ENCODE assay signal across 21 cellular contexts in genomic region chr3:149566296-149566945, GRCh38.
DNase-seq lines count a peak whose midpoint lies in the region; ATAC-seq and TF ChIP-seq lines count a peak whose summit lies in the region.
"Had no signal": no experiment of that assay in that cellular context is flagged by ENCODE, and none has a peak within 500 bp of the region (broad histone marks: within the 10 kb centered on the region; RNA-seq: fewer than 3 reads in every experiment).

No MANE protein-coding gene starts in this region.

- CTCF ChIA-PET in AG04450 (lab: Charles Lee) (interaction anchor here (0.6 to 1.4 kb wide), 4 partner anchors 36 to 183 kb away, joined by 3 to 6 read pairs (median 4); partner anchors contain the start of gene WWTR1), WTC11 (lab: Charles Lee) (interaction anchor here (0.9 to 9.2 kb wide), 5 partner anchors 12 to 242 kb away, joined by 3 to 62 read pairs (median 15); no protein-coding TSS in a partner anchor)

- no peak for TF ChIP-seq POLR2A in sigmoid colon (IDR thresholded peaks at IDR 0.05)

- WGBS in sigmoid colon, 2 donors, result 74 to 81% methylated on average over 6 of the region's 6 CpGs

- TF ChIP-seq CTCF in AG04450 (IDR thresholded peaks at IDR 0.05; ENCODE audit: low read depth, low read length) (no peak), WTC11 (IDR thresholded peaks at IDR 0.05) (no peak), fibroblast of the aortic adventitia (IDR thresholded peaks at IDR 0.05; ENCODE audit: insufficient read depth, low read length) (no peak), sigmoid colon (IDR thresholded peaks at IDR 0.05) (no peak)

- H3K4me1 ChIP-seq in sigmoid colon, result peaks cover 0 to 53% (median 30%) of the 10 kb centered on the region in 4 donors
- H3K4me1 ChIP-seq: pancreas had no signal

- H3K27me3 ChIP-seq in AG04450 (ENCODE audit: control insufficient read depth, insufficient read depth, low read length) (no peaks in the 10 kb centered on the region), sigmoid colon (no peaks in the 10 kb centered on the region)
- H3K27me3 ChIP-seq: pancreas, upper lobe of left lung had no signal

- H3K9me3 Mint-ChIP-seq in WTC11, result no peaks in the 10 kb centered on the region
- H3K9me3 Mint-ChIP-seq: CD4-positive, alpha-beta T cell; central memory CD8-positive, alpha-beta T cell; effector memory CD8-positive, alpha-beta T cell; H9 had no signal

- H3K27me3 Mint-ChIP-seq in WTC11 (ENCODE audit: low read depth), result no peaks in the 10 kb centered on the region

- H3K27ac ChIP-seq in AG04450 (ENCODE audit: low read depth, low read length) (peak overlapping the region; percentile 25), sigmoid colon (peak overlapping the region; percentile 30 to 67 (median 58))
- H3K27ac ChIP-seq: pancreas, upper lobe of left lung had no signal

- H3K9me3 ChIP-seq in AG04450 (ENCODE audit: control insufficient read depth, insufficient read depth, low read length) (peaks cover 4% of the 10 kb centered on the region; the same call in 1 of the 2 replicates), sigmoid colon (no peaks in the 10 kb centered on the region)
- H3K9me3 ChIP-seq: pancreas, upper lobe of left lung had no signal

- POLR2A ChIA-PET in AG04450 (lab: Yijun Ruan, JAX), result no interaction called here
- POLR2A ChIA-PET in WTC11 (lab: Charles Lee), result interaction anchor here (0.7 to 1.4 kb wide), 4 partner anchors 12 to 1383 kb away, joined by 3 to 6 read pairs (median 5); partner anchors contain the start of gene WWTR1

- DNase-seq in AG04450 (ENCODE audit: low read depth, low spot score) (no peak), WTC11 (ENCODE audit: low spot score) (no peak), fibroblast of the aortic adventitia (ENCODE audit: low read depth) (peak; percentile 50), sigmoid colon (no peak), NCI-H2081 (lab: John Stamatoyannopoulos, UW) (no peak), medulla oblongata (ENCODE audit: extremely low spot score) (no peak), HT-29 (ENCODE audit: low spot score) (no peak)
- DNase-seq: activated CD8-positive, alpha-beta T cell treated with anti-CD3 and anti-CD28 coated beads, Interleukin-2, amount 10 ng/mL, durations not matched to agents 7 days and 5 days; CD4-positive, alpha-beta T cell; DMS79; effector memory CD8-positive, alpha-beta T cell; H9; KBM-7; left ventricle myocardium superior; NCI-H1048; NCI-H526 treated with DMSO at 0.1 percent for 48 hours; pancreas; small intestine; upper lobe of left lung had no signal

- TF ChIP-seq EP300 in sigmoid colon (IDR thresholded peaks at IDR 0.05), result no peak

- no peak overlapping the region for H3K4me3 Mint-ChIP-seq in WTC11
- H3K4me3 Mint-ChIP-seq: activated CD8-positive, alpha-beta T cell treated with anti-CD3 and anti-CD28 coated beads, Interleukin-2, amount 10 ng/mL, durations not matched to agents 7 days and 5 days; CD4-positive, alpha-beta T cell; central memory CD8-positive, alpha-beta T cell; effector memory CD8-positive, alpha-beta T cell; H9 had no signal

- H3K4me3 ChIP-seq in AG04450 (ENCODE audit: low read depth, low read length), result no peak overlapping the region
- no peak overlapping the region for H3K4me3 ChIP-seq in fibroblast of the aortic adventitia (ENCODE audit: low read depth, low read length)
- no peak overlapping the region for H3K4me3 ChIP-seq in sigmoid colon
- H3K4me3 ChIP-seq: pancreas, upper lobe of left lung had no signal

- H3K27ac Mint-ChIP-seq in WTC11, result peak overlapping the region; percentile 61
- H3K27ac Mint-ChIP-seq: activated CD8-positive, alpha-beta T cell treated with anti-CD3 and anti-CD28 coated beads, Interleukin-2, amount 10 ng/mL, durations not matched to agents 7 days and 5 days; CD4-positive, alpha-beta T cell; effector memory CD8-positive, alpha-beta T cell had no signal

- ATAC-seq in WTC11 (no peak), HG03135 (IDR thresholded peaks at IDR 0.05; ENCODE audit: unreplicated experiment) (no peak)
- ATAC-seq: activated CD8-positive, alpha-beta T cell treated with anti-CD3 and anti-CD28 coated beads, Interleukin-2, amount 10 ng/mL, durations not matched to agents 7 days and 5 days; effector memory CD8-positive, alpha-beta T cell; left ventricle myocardium superior; pancreas had no signal

- H3K36me3 ChIP-seq in sigmoid colon, result peaks cover 0 to 17% (median under 1%) of the 10 kb centered on the region in 4 donors
- H3K36me3 ChIP-seq: pancreas had no signal

- intact Hi-C loops in sigmoid colon (cut with DNase I), result loop anchor here (5.0 kb wide), 1 partner anchor 71 kb away; no protein-coding TSS in a partner anchor

- H3K4me1 Mint-ChIP-seq in WTC11, result peaks cover 31% of the 10 kb centered on the region
- H3K4me1 Mint-ChIP-seq: central memory CD8-positive, alpha-beta T cell had no signal

- H3K36me3 Mint-ChIP-seq in WTC11, result peaks cover 1% of the 10 kb centered on the region; the same call in 1 of the 2 replicates

TF ChIP-seq in WTC11, 78 proteins besides CTCF, POLR2A, EP300 and RAD21 (continues in another document):
- TF ChIP-seq, protein P1, sequence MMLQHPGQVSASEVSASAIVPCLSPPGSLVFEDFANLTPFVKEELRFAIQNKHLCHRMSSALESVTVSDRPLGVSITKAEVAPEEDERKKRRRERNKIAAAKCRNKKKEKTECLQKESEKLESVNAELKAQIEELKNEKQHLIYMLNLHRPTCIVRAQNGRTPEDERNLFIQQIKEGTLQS (CRISPR knock-in tag; conservative IDR thresholded peaks at IDR 0.05), result no peak
- no peak for TF ChIP-seq NFYB (CRISPR knock-in tag; conservative IDR thresholded peaks at IDR 0.05; ENCODE audit: low read depth)
- TF ChIP-seq ZNF219 (CRISPR knock-in tag; IDR thresholded peaks at IDR 0.05; ENCODE audit: borderline replicate concordance), result no peak
- TF ChIP-seq, protein P2, sequence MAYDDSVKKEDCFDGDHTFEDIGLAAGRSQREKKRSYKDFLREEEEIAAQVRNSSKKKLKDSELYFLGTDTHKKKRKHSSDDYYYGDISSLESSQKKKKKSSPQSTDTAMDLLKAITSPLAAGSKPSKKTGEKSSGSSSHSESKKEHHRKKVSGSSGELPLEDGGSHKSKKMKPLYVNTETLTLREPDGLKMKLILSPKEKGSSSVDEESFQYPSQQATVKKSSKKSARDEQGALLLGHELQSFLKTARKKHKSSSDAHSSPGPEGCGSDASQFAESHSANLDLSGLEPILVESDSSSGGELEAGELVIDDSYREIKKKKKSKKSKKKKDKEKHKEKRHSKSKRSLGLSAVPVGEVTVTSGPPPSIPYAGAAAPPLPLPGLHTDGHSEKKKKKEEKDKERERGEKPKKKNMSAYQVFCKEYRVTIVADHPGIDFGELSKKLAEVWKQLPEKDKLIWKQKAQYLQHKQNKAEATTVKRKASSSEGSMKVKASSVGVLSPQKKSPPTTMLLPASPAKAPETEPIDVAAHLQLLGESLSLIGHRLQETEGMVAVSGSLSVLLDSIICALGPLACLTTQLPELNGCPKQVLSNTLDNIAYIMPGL (CRISPR knock-in tag; IDR thresholded peaks at IDR 0.05), result no peak
- no peak for TF ChIP-seq FOXK1 (CRISPR knock-in tag; IDR thresholded peaks at IDR 0.05)
- TF ChIP-seq, protein P3, sequence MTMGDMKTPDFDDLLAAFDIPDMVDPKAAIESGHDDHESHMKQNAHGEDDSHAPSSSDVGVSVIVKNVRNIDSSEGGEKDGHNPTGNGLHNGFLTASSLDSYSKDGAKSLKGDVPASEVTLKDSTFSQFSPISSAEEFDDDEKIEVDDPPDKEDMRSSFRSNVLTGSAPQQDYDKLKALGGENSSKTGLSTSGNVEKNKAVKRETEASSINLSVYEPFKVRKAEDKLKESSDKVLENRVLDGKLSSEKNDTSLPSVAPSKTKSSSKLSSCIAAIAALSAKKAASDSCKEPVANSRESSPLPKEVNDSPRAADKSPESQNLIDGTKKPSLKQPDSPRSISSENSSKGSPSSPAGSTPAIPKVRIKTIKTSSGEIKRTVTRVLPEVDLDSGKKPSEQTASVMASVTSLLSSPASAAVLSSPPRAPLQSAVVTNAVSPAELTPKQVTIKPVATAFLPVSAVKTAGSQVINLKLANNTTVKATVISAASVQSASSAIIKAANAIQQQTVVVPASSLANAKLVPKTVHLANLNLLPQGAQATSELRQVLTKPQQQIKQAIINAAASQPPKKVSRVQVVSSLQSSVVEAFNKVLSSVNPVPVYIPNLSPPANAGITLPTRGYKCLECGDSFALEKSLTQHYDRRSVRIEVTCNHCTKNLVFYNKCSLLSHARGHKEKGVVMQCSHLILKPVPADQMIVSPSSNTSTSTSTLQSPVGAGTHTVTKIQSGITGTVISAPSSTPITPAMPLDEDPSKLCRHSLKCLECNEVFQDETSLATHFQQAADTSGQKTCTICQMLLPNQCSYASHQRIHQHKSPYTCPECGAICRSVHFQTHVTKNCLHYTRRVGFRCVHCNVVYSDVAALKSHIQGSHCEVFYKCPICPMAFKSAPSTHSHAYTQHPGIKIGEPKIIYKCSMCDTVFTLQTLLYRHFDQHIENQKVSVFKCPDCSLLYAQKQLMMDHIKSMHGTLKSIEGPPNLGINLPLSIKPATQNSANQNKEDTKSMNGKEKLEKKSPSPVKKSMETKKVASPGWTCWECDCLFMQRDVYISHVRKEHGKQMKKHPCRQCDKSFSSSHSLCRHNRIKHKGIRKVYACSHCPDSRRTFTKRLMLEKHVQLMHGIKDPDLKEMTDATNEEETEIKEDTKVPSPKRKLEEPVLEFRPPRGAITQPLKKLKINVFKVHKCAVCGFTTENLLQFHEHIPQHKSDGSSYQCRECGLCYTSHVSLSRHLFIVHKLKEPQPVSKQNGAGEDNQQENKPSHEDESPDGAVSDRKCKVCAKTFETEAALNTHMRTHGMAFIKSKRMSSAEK (CRISPR knock-in tag; IDR thresholded peaks at IDR 0.05; ENCODE audit: borderline replicate concordance), result no peak
- TF ChIP-seq, protein P4, sequence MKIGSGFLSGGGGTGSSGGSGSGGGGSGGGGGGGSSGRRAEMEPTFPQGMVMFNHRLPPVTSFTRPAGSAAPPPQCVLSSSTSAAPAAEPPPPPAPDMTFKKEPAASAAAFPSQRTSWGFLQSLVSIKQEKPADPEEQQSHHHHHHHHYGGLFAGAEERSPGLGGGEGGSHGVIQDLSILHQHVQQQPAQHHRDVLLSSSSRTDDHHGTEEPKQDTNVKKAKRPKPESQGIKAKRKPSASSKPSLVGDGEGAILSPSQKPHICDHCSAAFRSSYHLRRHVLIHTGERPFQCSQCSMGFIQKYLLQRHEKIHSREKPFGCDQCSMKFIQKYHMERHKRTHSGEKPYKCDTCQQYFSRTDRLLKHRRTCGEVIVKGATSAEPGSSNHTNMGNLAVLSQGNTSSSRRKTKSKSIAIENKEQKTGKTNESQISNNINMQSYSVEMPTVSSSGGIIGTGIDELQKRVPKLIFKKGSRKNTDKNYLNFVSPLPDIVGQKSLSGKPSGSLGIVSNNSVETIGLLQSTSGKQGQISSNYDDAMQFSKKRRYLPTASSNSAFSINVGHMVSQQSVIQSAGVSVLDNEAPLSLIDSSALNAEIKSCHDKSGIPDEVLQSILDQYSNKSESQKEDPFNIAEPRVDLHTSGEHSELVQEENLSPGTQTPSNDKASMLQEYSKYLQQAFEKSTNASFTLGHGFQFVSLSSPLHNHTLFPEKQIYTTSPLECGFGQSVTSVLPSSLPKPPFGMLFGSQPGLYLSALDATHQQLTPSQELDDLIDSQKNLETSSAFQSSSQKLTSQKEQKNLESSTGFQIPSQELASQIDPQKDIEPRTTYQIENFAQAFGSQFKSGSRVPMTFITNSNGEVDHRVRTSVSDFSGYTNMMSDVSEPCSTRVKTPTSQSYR (CRISPR knock-in tag; IDR thresholded peaks at IDR 0.05), result no peak
- no peak for TF ChIP-seq ZNF416 (CRISPR knock-in tag; IDR thresholded peaks at IDR 0.05)
